Comparison of ENCODE assay signal across 9 cellular contexts in the genomic region with DNA sequence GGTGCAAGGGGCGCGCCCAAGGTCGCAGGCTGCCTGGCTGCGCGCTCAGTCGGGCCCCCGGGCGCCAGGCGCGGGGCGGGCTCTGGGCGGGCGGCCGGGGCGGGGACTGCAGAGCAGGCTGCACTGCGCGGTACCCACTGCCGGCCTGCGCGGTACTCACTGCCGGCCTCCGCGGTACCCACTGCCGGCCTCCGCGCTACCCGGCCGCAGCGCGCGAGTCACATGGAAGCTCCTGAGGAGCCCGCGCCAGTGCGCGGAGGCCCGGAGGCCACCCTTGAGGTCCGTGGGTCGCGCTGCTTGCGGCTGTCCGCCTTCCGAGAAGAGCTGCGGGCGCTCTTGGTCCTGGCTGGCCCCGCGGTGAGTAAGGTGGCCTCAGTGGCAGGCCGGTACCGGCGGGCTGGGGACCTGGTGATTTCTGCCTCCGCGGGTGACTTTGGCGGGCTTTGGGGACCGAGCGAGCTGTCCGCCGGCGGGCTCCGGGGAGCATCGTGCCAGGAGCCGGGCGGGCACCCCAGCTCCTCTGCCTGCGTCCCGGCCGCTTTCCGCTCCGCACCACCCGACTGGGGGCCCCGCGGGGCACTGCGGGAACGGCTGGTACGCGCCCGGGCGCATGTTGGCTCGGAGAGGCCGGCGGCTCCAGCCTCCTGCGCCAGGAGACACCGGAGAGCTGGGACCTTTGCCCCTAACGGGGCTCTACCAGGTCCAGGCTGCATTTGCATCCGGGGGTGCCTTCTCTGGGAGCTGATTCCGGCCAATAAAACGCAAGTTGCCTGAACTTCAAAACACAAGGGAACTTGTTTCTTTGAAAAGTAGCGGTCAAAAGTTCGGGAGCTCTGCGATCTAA. TPM values are rescaled to one million over a fixed set of nuclear protein-coding genes. Genes with fewer than 3 reads are reported as not detected.
DNase-seq lines count a peak whose midpoint lies in the region; ATAC-seq and TF ChIP-seq lines count a peak whose summit lies in the region.
"Had no signal": no experiment of that assay in that cellular context is flagged by ENCODE, and none has a peak within 500 bp of the region (broad histone marks: within the 10 kb centered on the region; RNA-seq: fewer than 3 reads in every experiment).

A gene with protein sequence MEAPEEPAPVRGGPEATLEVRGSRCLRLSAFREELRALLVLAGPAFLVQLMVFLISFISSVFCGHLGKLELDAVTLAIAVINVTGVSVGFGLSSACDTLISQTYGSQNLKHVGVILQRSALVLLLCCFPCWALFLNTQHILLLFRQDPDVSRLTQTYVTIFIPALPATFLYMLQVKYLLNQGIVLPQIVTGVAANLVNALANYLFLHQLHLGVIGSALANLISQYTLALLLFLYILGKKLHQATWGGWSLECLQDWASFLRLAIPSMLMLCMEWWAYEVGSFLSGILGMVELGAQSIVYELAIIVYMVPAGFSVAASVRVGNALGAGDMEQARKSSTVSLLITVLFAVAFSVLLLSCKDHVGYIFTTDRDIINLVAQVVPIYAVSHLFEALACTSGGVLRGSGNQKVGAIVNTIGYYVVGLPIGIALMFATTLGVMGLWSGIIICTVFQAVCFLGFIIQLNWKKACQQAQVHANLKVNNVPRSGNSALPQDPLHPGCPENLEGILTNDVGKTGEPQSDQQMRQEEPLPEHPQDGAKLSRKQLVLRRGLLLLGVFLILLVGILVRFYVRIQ (plus strand): TSS at position 137 of the 844 bp plus-strand sequence. CDS start 86 bp downstream, at position 223.

- peak within 1 kb of the TSS; percentile 73 for H3K4me3 Mint-ChIP-seq in CD4-positive, alpha-beta T cell
- H3K4me3 Mint-ChIP-seq in immature natural killer cell, result peak within 1 kb of the TSS in 4 of 5 donors; percentile 23 to 60 (median 38)

- CTCF ChIA-PET in CD4-positive, alpha-beta T cell (lab: Charles Lee), result no interaction called here

- peaks cover 62% of the 10 kb centered on the region for H3K27me3 ChIP-seq in CD4-positive, alpha-beta T cell (ENCODE audit: control insufficient read depth, insufficient read depth, low read length)
- peaks cover 0 to 44% (median 21%) of the 10 kb centered on the region in 7 donors for H3K27me3 ChIP-seq in spleen (replicated peaks in 1 of 7)

- TF ChIP-seq EP300 in Ishikawa (IDR thresholded peaks at IDR 0.05; ENCODE audit: borderline replicate concordance), result no peak

- H3K27ac ChIP-seq in CD4-positive, alpha-beta T cell (ENCODE audit: low read depth, low read length), result no peak within 1 kb of the TSS
- H3K27ac ChIP-seq in spleen, result peak within 1 kb of the TSS in 3 of 8 donors; percentile 27 to 51 (median 31)

- in situ Hi-C loops in astrocyte of the cerebellum (cut with HindIII; ENCODE audit: low sequenced_read_pairs), result no loop called here

- no peak for TF ChIP-seq CTCF in CD4-positive, alpha-beta T cell (IDR thresholded peaks at IDR 0.05)
- no peak for TF ChIP-seq CTCF in astrocyte of the cerebellum (IDR thresholded peaks at IDR 0.05; ENCODE audit: low read depth, low read length, missing control alignments)
- no peak for TF ChIP-seq CTCF in spleen (IDR thresholded peaks at IDR 0.05 in 8 of 11, conservative IDR thresholded peaks at IDR 0.05 in 3 of 11)

- DNase-seq in CD4-positive, alpha-beta T cell, result no peak
- DNase-seq in astrocyte of the cerebellum (ENCODE audit: low read depth) (no peak), immature natural killer cell (peak in 1 of 3 donors; percentile 6), spleen (peak; percentile 80), NCI-H2107 (lab: John Stamatoyannopoulos, UW) (no peak), ureter (ENCODE audit: low spot score) (no peak), NCI-H2196 treated with DMSO at 0.1 percent for 48 hours (lab: John Stamatoyannopoulos, UW; ENCODE audit: unreplicated experiment) (no peak)

- peaks cover 8 to 33% (median 22%) of the 10 kb centered on the region in 6 donors for H3K4me1 ChIP-seq in spleen

- no peaks in the 10 kb centered on the region for H3K36me3 ChIP-seq in spleen

- H3K9me3 ChIP-seq in CD4-positive, alpha-beta T cell (ENCODE audit: control insufficient read depth, low read length), result no peaks in the 10 kb centered on the region
- no peaks in the 10 kb centered on the region for H3K9me3 ChIP-seq in spleen

- H3K4me3 ChIP-seq in astrocyte of the cerebellum (ENCODE audit: low read depth, low read length) (peak within 1 kb of the TSS; percentile 38), spleen (peak within 1 kb of the TSS; percentile 52 to 81 (median 62))

- no peak for TF ChIP-seq RAD21 in Ishikawa (IDR thresholded peaks at IDR 0.05; ENCODE audit: low read depth)

- no peaks in the 10 kb centered on the region for H3K9me3 Mint-ChIP-seq in CD4-positive, alpha-beta T cell
- no peaks in the 10 kb centered on the region for H3K9me3 Mint-ChIP-seq in immature natural killer cell

- intact Hi-C loops in CD4-positive, alpha-beta T cell (cut with DNase I, micrococcal nuclease), result no loop called here
- intact Hi-C loops in spleen (cut with DNase I; ENCODE audit: low total_unique reads), result no loop called here

- ATAC-seq in CD4-positive, alpha-beta T cell (ENCODE audit: poor library complexity), result peak; percentile 55

- POLR2A ChIA-PET in CD4-positive, alpha-beta T cell (lab: Charles Lee), result interaction anchor here (0.6 to 0.9 kb wide), 3 partner anchors 46 to 211 kb away, joined by 3 to 5 read pairs (median 3); no protein-coding TSS in a partner anchor

- no peaks in the 10 kb centered on the region for H3K36me3 Mint-ChIP-seq in CD4-positive, alpha-beta T cell (ENCODE audit: low read depth)
- H3K36me3 Mint-ChIP-seq in immature natural killer cell, result no peaks in the 10 kb centered on the region

- H3K27ac Mint-ChIP-seq in CD4-positive, alpha-beta T cell, result no peak within 1 kb of the TSS
- no peak within 1 kb of the TSS for H3K27ac Mint-ChIP-seq in immature natural killer cell

- H3K27me3 Mint-ChIP-seq in CD4-positive, alpha-beta T cell, result peaks cover 65% of the 10 kb centered on the region
- H3K27me3 Mint-ChIP-seq in immature natural killer cell (ENCODE audit: low read depth in 3 of 3), result peaks cover 6 to 16% (median 12%) of the 10 kb centered on the region in 3 donors

- TF ChIP-seq POLR2A in spleen (IDR thresholded peaks at IDR 0.05), result no peak

- WGBS in spleen, 5 donors, result 1 to 3% (median 2%) methylated on average over 53 to 87 of the region's 87 CpGs

- H3K4me1 Mint-ChIP-seq in CD4-positive, alpha-beta T cell (ENCODE audit: low read depth), result peaks cover 10% of the 10 kb centered on the region
- H3K4me1 Mint-ChIP-seq in immature natural killer cell, result peaks cover 10 to 12% of the 10 kb centered on the region in 2 donors

TF ChIP-seq in Ishikawa, 13 proteins besides CTCF, POLR2A, EP300 and RAD21:
- TF ChIP-seq TAF1 (IDR thresholded peaks at IDR 0.05; ENCODE audit: low read depth), result no peak
- no peak for TF ChIP-seq YY1 (IDR thresholded peaks at IDR 0.05; ENCODE audit: low read depth)
- TF ChIP-seq, protein P1, sequence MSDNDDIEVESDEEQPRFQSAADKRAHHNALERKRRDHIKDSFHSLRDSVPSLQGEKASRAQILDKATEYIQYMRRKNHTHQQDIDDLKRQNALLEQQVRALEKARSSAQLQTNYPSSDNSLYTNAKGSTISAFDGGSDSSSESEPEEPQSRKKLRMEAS (IDR thresholded peaks at IDR 0.05), result peak; percentile 60; the same call in 1 of the 2 replicates
- no peak for TF ChIP-seq TEAD4 (IDR thresholded peaks at IDR 0.05)
- no peak for TF ChIP-seq CREB1 (IDR thresholded peaks at IDR 0.05; ENCODE audit: low read depth)
- TF ChIP-seq CEBPB (IDR thresholded peaks at IDR 0.05), result no peak
- TF ChIP-seq, protein P2, sequence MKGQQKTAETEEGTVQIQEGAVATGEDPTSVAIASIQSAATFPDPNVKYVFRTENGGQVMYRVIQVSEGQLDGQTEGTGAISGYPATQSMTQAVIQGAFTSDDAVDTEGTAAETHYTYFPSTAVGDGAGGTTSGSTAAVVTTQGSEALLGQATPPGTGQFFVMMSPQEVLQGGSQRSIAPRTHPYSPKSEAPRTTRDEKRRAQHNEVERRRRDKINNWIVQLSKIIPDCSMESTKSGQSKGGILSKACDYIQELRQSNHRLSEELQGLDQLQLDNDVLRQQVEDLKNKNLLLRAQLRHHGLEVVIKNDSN (IDR thresholded peaks at IDR 0.05), result peak; percentile 9; the same call in 1 of the 2 replicates
- no peak for TF ChIP-seq TCF12 (IDR thresholded peaks at IDR 0.05; ENCODE audit: low read depth)
- TF ChIP-seq, protein P3, sequence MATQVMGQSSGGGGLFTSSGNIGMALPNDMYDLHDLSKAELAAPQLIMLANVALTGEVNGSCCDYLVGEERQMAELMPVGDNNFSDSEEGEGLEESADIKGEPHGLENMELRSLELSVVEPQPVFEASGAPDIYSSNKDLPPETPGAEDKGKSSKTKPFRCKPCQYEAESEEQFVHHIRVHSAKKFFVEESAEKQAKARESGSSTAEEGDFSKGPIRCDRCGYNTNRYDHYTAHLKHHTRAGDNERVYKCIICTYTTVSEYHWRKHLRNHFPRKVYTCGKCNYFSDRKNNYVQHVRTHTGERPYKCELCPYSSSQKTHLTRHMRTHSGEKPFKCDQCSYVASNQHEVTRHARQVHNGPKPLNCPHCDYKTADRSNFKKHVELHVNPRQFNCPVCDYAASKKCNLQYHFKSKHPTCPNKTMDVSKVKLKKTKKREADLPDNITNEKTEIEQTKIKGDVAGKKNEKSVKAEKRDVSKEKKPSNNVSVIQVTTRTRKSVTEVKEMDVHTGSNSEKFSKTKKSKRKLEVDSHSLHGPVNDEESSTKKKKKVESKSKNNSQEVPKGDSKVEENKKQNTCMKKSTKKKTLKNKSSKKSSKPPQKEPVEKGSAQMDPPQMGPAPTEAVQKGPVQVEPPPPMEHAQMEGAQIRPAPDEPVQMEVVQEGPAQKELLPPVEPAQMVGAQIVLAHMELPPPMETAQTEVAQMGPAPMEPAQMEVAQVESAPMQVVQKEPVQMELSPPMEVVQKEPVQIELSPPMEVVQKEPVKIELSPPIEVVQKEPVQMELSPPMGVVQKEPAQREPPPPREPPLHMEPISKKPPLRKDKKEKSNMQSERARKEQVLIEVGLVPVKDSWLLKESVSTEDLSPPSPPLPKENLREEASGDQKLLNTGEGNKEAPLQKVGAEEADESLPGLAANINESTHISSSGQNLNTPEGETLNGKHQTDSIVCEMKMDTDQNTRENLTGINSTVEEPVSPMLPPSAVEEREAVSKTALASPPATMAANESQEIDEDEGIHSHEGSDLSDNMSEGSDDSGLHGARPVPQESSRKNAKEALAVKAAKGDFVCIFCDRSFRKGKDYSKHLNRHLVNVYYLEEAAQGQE (IDR thresholded peaks at IDR 0.05; ENCODE audit: low read depth), result no peak
- TF ChIP-seq EGR1 (IDR thresholded peaks at IDR 0.05), result no peak
- TF ChIP-seq FOXM1 (IDR thresholded peaks at IDR 0.05; ENCODE audit: borderline replicate concordance, low read depth), result no peak
- no peak for TF ChIP-seq NFIC (IDR thresholded peaks at IDR 0.05)

RNA-seq across cellular contexts. Expression of the gene that starts here (rescaled TPM):
- not detected for total RNA-seq in CD4-positive, alpha-beta T cell
- polyA plus RNA-seq in immature natural killer cell (under 1 TPM in 1 of 3 donors, not detected in 2; 0.14 TPM), spleen (1 to 10 TPM; 1.2 to 2.4 (median 1.2) TPM)
- total RNA-seq in spleen (10 to 100 TPM in 2 of 7 donors, 1 to 10 TPM in 5; 3.6 to 23.0 (median 6.0) TPM), ureter (2.0 TPM)
- total RNA-seq: HT1080 had no signal

Comparison
In these comparisons a context has a peak if more than half of its experiments do, and no peak if none do; other contexts are left out.
1. Peak in ATAC-seq in CD4-positive, alpha-beta T cell; RNA of the gene not detected or under 1 TPM.